In genomic region chr12:76337583-76337982, GRCh38 we compare ENCODE assay signal across 19 cellular contexts. TPM values are rescaled to one million over a fixed set of nuclear protein-coding genes. Genes with fewer than 3 reads are reported as not detected.
DNase-seq lines count a peak whose midpoint lies in the region; ATAC-seq and TF ChIP-seq lines count a peak whose summit lies in the region.
"Had no signal": no experiment of that assay in that cellular context is flagged by ENCODE, and none has a peak within 500 bp of the region (broad histone marks: within the 10 kb centered on the region; RNA-seq: fewer than 3 reads in every experiment).

No MANE protein-coding gene starts in this region.

- H3K4me3 ChIP-seq in astrocyte of the spinal cord (ENCODE audit: low read depth, low read length) = no peak overlapping the region
- no peak overlapping the region for H3K4me3 ChIP-seq in CD4-positive, alpha-beta memory T cell (ENCODE audit: low read length in 2 of 2)
- H3K4me3 ChIP-seq: A549, neural progenitor cell had no signal

- no peak for TF ChIP-seq CTCF in astrocyte of the spinal cord (IDR thresholded peaks at IDR 0.05; ENCODE audit: low read depth, low read length)

- no peak for ATAC-seq in naive thymus-derived CD8-positive, alpha-beta T cell
- ATAC-seq in GM18505 (IDR thresholded peaks at IDR 0.05; ENCODE audit: unreplicated experiment) = no peak
- ATAC-seq: A549, esophagus mucosa, left cardiac atrium had no signal

- H3K27ac Mint-ChIP-seq in naive thymus-derived CD8-positive, alpha-beta T cell = no peak overlapping the region
- no peak overlapping the region for H3K27ac Mint-ChIP-seq in CD4-positive, alpha-beta memory T cell
- H3K27ac Mint-ChIP-seq: activated CD4-positive, alpha-beta T cell treated with anti-CD3 and anti-CD28 coated beads, Interleukin-2, amount 10 ng/mL, durations not matched to agents 7 days and 5 days; mesothelial cell of epicardium; neural progenitor cell had no signal

- H3K4me1 ChIP-seq in CD4-positive, alpha-beta memory T cell (ENCODE audit: insufficient read depth, low read length) = no peaks in the 10 kb centered on the region
- H3K4me1 ChIP-seq: A549 had no signal

- in situ Hi-C loops in ACHN (cut with HindIII; ENCODE audit: low pct_ligation_motif_present, low pct_unique_long_range_greater_than_20kb, low sequenced_read_pairs) (loop anchor here (25.0 kb wide), 1 partner anchor 275 kb away; no protein-coding TSS in a partner anchor), astrocyte of the spinal cord (cut with HindIII; ENCODE audit: low sequenced_read_pairs) (no loop called here)

- no peaks in the 10 kb centered on the region for H3K36me3 ChIP-seq in CD4-positive, alpha-beta memory T cell (ENCODE audit: insufficient read depth, low read length)
- H3K36me3 ChIP-seq: neural progenitor cell had no signal

- no peak overlapping the region for H3K27ac ChIP-seq in CD4-positive, alpha-beta memory T cell (ENCODE audit: low read depth, low read length)
- H3K27ac ChIP-seq: A549, neural progenitor cell had no signal

- peaks cover 5% of the 10 kb centered on the region for H3K27me3 ChIP-seq in CD4-positive, alpha-beta memory T cell (ENCODE audit: insufficient read depth, low read length)
- H3K27me3 ChIP-seq: neural progenitor cell had no signal

- POLR2A ChIA-PET in naive thymus-derived CD8-positive, alpha-beta T cell (lab: Charles Lee) = no interaction called here
- POLR2A ChIA-PET in CD4-positive, alpha-beta memory T cell (lab: Charles Lee; ENCODE audit: partially characterized antibody) = no interaction called here

- peaks cover 0 to 2% (median 0%) of the 10 kb centered on the region in 4 donors for H3K4me1 Mint-ChIP-seq in naive thymus-derived CD8-positive, alpha-beta T cell
- H3K4me1 Mint-ChIP-seq in CD4-positive, alpha-beta memory T cell = no peaks in the 10 kb centered on the region
- H3K4me1 Mint-ChIP-seq: mesothelial cell of epicardium had no signal

- DNase-seq in ACHN (peak; percentile 24), HS-5 (ENCODE audit: low read depth) (peak; percentile 53), astrocyte of the spinal cord (ENCODE audit: low read depth, low spot score) (peak; percentile 50), glomerular endothelial cell (ENCODE audit: extremely low read depth, low read depth, low spot score) (peak; percentile 16)
- no peak for DNase-seq in naive thymus-derived CD8-positive, alpha-beta T cell
- no peak for DNase-seq in activated naive CD4-positive, alpha-beta T cell treated with Interleukin-2 at 50 U/mL for 16 hours
- no peak for DNase-seq in CD4-positive, alpha-beta memory T cell
- DNase-seq: activated CD4-positive, alpha-beta T cell treated with anti-CD3 and anti-CD28 coated beads, Interleukin-2, amount 10 ng/mL, durations not matched to agents 7 days and 5 days; activated gamma-delta T cell treated with Interleukin-2 at 50 U/mL for 16 hours; aorta; left cardiac atrium; NCI-H1048; NCI-H2081 treated with DMSO at 0.1 percent for 48 hours; NCI-H774 had no signal

- no peak overlapping the region for H3K4me3 Mint-ChIP-seq in naive thymus-derived CD8-positive, alpha-beta T cell
- no peak overlapping the region for H3K4me3 Mint-ChIP-seq in CD4-positive, alpha-beta memory T cell
- H3K4me3 Mint-ChIP-seq: activated CD4-positive, alpha-beta T cell treated with anti-CD3 and anti-CD28 coated beads, Interleukin-2, amount 10 ng/mL, durations not matched to agents 7 days and 5 days; mesothelial cell of epicardium; neural progenitor cell had no signal

- intact Hi-C loops in CD4-positive, alpha-beta memory T cell (cut with micrococcal nuclease) = no loop called here

- no peak for TF ChIP-seq POLR2A in GM18505 (IDR thresholded peaks at IDR 0.05; ENCODE audit: borderline replicate concordance, extremely low read depth, insufficient read depth, insufficient read length)

- peaks cover 2 to 15% (median 9%) of the 10 kb centered on the region in 5 donors for H3K27me3 Mint-ChIP-seq in naive thymus-derived CD8-positive, alpha-beta T cell
- peaks cover 5 to 9% of the 10 kb centered on the region in 2 donors for H3K27me3 Mint-ChIP-seq in CD4-positive, alpha-beta memory T cell

- no peaks in the 10 kb centered on the region for H3K36me3 Mint-ChIP-seq in naive thymus-derived CD8-positive, alpha-beta T cell
- peaks cover 0 to 4% of the 10 kb centered on the region in 2 donors for H3K36me3 Mint-ChIP-seq in CD4-positive, alpha-beta memory T cell
- H3K36me3 Mint-ChIP-seq: mesothelial cell of epicardium, neural progenitor cell had no signal

- H3K9me3 ChIP-seq in CD4-positive, alpha-beta memory T cell (ENCODE audit: control insufficient read depth in 1 of 2, low read length in 2 of 2) = no peaks in the 10 kb centered on the region
- H3K9me3 ChIP-seq: A549 had no signal

- CTCF ChIA-PET in CD4-positive, alpha-beta memory T cell (lab: Charles Lee; ENCODE audit: partially characterized antibody) = no interaction called here

- no peaks in the 10 kb centered on the region for H3K9me3 Mint-ChIP-seq in naive thymus-derived CD8-positive, alpha-beta T cell
- H3K9me3 Mint-ChIP-seq in CD4-positive, alpha-beta memory T cell = no peaks in the 10 kb centered on the region
- H3K9me3 Mint-ChIP-seq: activated CD4-positive, alpha-beta T cell treated with anti-CD3 and anti-CD28 coated beads, Interleukin-2, amount 10 ng/mL, durations not matched to agents 7 days and 5 days; mesothelial cell of epicardium; neural progenitor cell had no signal

RNA-seq across cellular contexts. Expression of gene BBS10, which starts 10.6 kb away (rescaled TPM):
- total RNA-seq in glomerular endothelial cell = 8.0 and 9.3 TPM in 2 replicates
- 1 to 10 TPM; 8.8 to 9.2 TPM for total RNA-seq in naive thymus-derived CD8-positive, alpha-beta T cell
- polyA plus RNA-seq in naive thymus-derived CD8-positive, alpha-beta T cell = 1 to 10 TPM in 2 of 3 donors, under 1 TPM in 1; 0.97 to 2.8 (median 2.1) TPM
- total RNA-seq in CD4-positive, alpha-beta memory T cell = 10 to 100 TPM; 11.5 to 12.6 TPM
- 1 to 10 TPM in 1 of 2 donors, under 1 TPM in 1; 0.92 to 2.5 TPM for polyA plus RNA-seq in CD4-positive, alpha-beta memory T cell

Comparison
In these comparisons a context has a peak if more than half of its experiments do, and no peak if none do; other contexts are left out.
1. DNase-seq: peak in ACHN (single experiment), HS-5 (single experiment), astrocyte of the spinal cord (single experiment) and glomerular endothelial cell (single experiment); none in naive thymus-derived CD8-positive, alpha-beta T cell (0 of 10), activated naive CD4-positive, alpha-beta T cell treated with Interleukin-2 at 50 U/mL for 16 hours (single experiment) and CD4-positive, alpha-beta memory T cell (0 of 5).